1 cellular context compared by ENCODE assay signal in the genomic region with DNA sequence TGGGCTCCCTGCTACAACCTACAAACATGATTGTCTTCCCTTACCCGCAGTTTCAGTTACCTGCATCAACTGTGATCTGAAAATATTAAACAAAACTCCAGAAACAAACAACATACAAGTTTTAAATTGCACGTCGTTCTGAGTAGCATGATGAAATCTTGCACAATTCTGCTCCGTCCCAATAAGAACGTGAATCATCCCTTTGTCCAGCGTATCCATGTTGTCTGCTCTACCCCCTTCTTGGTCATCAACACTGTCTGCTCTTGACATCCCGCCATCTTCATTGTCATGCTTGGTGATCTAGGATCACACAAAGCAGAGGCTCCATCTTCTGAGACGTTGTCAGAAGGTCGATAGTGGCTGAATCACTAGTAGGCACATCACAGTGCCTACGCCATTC.
A peak's percentile ranks its signal among the peaks of the same experiment; 100 is the strongest.
TF ChIP-seq lines count a peak whose summit lies in the region.

No MANE protein-coding gene starts in this region.

TF ChIP-seq in K562, 482 proteins besides CTCF, POLR2A, EP300 and RAD21 (continued from another document):
- TF ChIP-seq, protein P1, sequence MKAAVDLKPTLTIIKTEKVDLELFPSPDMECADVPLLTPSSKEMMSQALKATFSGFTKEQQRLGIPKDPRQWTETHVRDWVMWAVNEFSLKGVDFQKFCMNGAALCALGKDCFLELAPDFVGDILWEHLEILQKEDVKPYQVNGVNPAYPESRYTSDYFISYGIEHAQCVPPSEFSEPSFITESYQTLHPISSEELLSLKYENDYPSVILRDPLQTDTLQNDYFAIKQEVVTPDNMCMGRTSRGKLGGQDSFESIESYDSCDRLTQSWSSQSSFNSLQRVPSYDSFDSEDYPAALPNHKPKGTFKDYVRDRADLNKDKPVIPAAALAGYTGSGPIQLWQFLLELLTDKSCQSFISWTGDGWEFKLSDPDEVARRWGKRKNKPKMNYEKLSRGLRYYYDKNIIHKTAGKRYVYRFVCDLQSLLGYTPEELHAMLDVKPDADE (conservative IDR thresholded peaks at IDR 0.05; ENCODE audit: control insufficient read depth, low read depth, low read length), result no peak
- TF ChIP-seq ZNF133 (CRISPR knock-in tag; IDR thresholded peaks at IDR 0.05) (no peak), GABPB1 (CRISPR knock-in tag; IDR thresholded peaks at IDR 0.05) (no peak), EHMT2 (IDR thresholded peaks at IDR 0.05) (peak; percentile 51; the same call in 1 of the 2 replicates), GATAD2B (IDR thresholded peaks at IDR 0.05; ENCODE audit: borderline replicate concordance) (no peak), BCL6 (CRISPR knock-in tag; IDR thresholded peaks at IDR 0.05) (no peak), HIVEP1 (CRISPR knock-in tag; IDR thresholded peaks at IDR 0.05) (no peak), MAFK (IDR thresholded peaks at IDR 0.05; ENCODE audit: low read length) (no peak), TOE1 (IDR thresholded peaks at IDR 0.05; ENCODE audit: borderline replicate concordance) (no peak), TOE1 (CRISPR knock-in tag; IDR thresholded peaks at IDR 0.05; ENCODE audit: borderline replicate concordance, low read depth) (no peak), ZNF57 (CRISPR knock-in tag; IDR thresholded peaks at IDR 0.05) (no peak), CBX8 (IDR thresholded peaks at IDR 0.05; ENCODE audit: borderline replicate concordance, extremely low read depth, low read depth, low read length, poor library complexity, severe bottlenecking) (no peak), NFATC3 (IDR thresholded peaks at IDR 0.05) (no peak), KHSRP (IDR thresholded peaks at IDR 0.05) (no peak), CXXC5 (CRISPR knock-in tag; IDR thresholded peaks at IDR 0.05) (no peak), TRIM24 (IDR thresholded peaks at IDR 0.05) (peak; percentile 35 to 75; a peak in 3 of 4 replicates), RAD51 (IDR thresholded peaks at IDR 0.05; ENCODE audit: borderline replicate concordance, low read depth) (no peak), GTF2A2 (tag; IDR thresholded peaks at IDR 0.05) (no peak), STAG1 (CRISPR knock-in tag; IDR thresholded peaks at IDR 0.05; ENCODE audit: borderline replicate concordance) (no peak), CREM (IDR thresholded peaks at IDR 0.05; ENCODE audit: low read depth) (no peak), ZC3H11A (IDR thresholded peaks at IDR 0.05; ENCODE audit: low read depth, low read length) (no peak), ERF (CRISPR knock-in tag; IDR thresholded peaks at IDR 0.05) (no peak), CEBPB (tag; IDR thresholded peaks at IDR 0.05) (0 out of 2 replicates have a peak, but pooled peaks have one; percentile 25), TBP (optimal IDR thresholded peaks at IDR 0.05; ENCODE audit: low read depth, low read length) (no peak), SRSF7 (optimal IDR thresholded peaks at IDR 0.05; ENCODE audit: low read depth, low read length) (no peak), RBFOX2 (IDR thresholded peaks at IDR 0.05; ENCODE audit: low read depth, low read length) (no peak), ZC3H4 (CRISPR knock-in tag; IDR thresholded peaks at IDR 0.05; ENCODE audit: borderline replicate concordance) (no peak), TRIM28 (IDR thresholded peaks at IDR 0.05) (no peak), FOSL1 (tag; conservative IDR thresholded peaks at IDR 0.05) (0 out of 2 replicates have a peak, but pooled peaks have one; percentile 39), CEBPG (CRISPR knock-in tag; IDR thresholded peaks at IDR 0.05) (peak; percentile 57), CEBPG (tag; conservative IDR thresholded peaks at IDR 0.05 in 1 of 2, IDR thresholded peaks at IDR 0.05 in 1 of 2) (peak; percentile 79 to 96), CBX3 (IDR thresholded peaks at IDR 0.05; ENCODE audit: borderline replicate concordance in 1 of 2, low read length in 2 of 2) (no peak), SUPT5H (IDR thresholded peaks at IDR 0.05) (no peak), CCAR2 (IDR thresholded peaks at IDR 0.05; ENCODE audit: low read depth, low read length) (no peak), HNRNPL (IDR thresholded peaks at IDR 0.05; ENCODE audit: low read depth, low read length) (no peak), RBM39 (optimal IDR thresholded peaks at IDR 0.05; ENCODE audit: low read depth, low read length) (no peak), ZKSCAN1 (IDR thresholded peaks at IDR 0.05; ENCODE audit: low read depth, low read length) (no peak), ZNF785 (CRISPR knock-in tag; IDR thresholded peaks at IDR 0.05) (no peak), NRF1 (conservative IDR thresholded peaks at IDR 0.05 in 1 of 2, IDR thresholded peaks at IDR 0.05 in 1 of 2) (no peak), HDAC8 (tag; IDR thresholded peaks at IDR 0.05) (no peak), BRD4 (IDR thresholded peaks at IDR 0.05) (no peak), JUN (IDR thresholded peaks at IDR 0.05; ENCODE audit: borderline replicate concordance, low read depth, low read length) (no peak), JUN (CRISPR knock-in tag; IDR thresholded peaks at IDR 0.05; ENCODE audit: borderline replicate concordance) (no peak), SIX5 (IDR thresholded peaks at IDR 0.05; ENCODE audit: borderline replicate concordance in 1 of 2, insufficient read depth in 1 of 2, low read depth in 1 of 2, low read length in 2 of 2) (no peak), CSDE1 (IDR thresholded peaks at IDR 0.05) (no peak), KLF10 (CRISPR knock-in tag; IDR thresholded peaks at IDR 0.05) (no peak), PRMT5 (CRISPR knock-in tag; IDR thresholded peaks at IDR 0.05) (no peak)
- TF ChIP-seq, protein P2, sequence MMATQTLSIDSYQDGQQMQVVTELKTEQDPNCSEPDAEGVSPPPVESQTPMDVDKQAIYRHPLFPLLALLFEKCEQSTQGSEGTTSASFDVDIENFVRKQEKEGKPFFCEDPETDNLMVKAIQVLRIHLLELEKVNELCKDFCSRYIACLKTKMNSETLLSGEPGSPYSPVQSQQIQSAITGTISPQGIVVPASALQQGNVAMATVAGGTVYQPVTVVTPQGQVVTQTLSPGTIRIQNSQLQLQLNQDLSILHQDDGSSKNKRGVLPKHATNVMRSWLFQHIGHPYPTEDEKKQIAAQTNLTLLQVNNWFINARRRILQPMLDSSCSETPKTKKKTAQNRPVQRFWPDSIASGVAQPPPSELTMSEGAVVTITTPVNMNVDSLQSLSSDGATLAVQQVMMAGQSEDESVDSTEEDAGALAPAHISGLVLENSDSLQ (IDR thresholded peaks at IDR 0.05), result no peak
- TF ChIP-seq, protein P3, sequence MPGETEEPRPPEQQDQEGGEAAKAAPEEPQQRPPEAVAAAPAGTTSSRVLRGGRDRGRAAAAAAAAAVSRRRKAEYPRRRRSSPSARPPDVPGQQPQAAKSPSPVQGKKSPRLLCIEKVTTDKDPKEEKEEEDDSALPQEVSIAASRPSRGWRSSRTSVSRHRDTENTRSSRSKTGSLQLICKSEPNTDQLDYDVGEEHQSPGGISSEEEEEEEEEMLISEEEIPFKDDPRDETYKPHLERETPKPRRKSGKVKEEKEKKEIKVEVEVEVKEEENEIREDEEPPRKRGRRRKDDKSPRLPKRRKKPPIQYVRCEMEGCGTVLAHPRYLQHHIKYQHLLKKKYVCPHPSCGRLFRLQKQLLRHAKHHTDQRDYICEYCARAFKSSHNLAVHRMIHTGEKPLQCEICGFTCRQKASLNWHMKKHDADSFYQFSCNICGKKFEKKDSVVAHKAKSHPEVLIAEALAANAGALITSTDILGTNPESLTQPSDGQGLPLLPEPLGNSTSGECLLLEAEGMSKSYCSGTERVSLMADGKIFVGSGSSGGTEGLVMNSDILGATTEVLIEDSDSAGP (CRISPR knock-in tag; IDR thresholded peaks at IDR 0.05), result no peak
- TF ChIP-seq, protein P4, sequence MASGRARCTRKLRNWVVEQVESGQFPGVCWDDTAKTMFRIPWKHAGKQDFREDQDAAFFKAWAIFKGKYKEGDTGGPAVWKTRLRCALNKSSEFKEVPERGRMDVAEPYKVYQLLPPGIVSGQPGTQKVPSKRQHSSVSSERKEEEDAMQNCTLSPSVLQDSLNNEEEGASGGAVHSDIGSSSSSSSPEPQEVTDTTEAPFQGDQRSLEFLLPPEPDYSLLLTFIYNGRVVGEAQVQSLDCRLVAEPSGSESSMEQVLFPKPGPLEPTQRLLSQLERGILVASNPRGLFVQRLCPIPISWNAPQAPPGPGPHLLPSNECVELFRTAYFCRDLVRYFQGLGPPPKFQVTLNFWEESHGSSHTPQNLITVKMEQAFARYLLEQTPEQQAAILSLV (tag; IDR thresholded peaks at IDR 0.05), result 0 out of 2 replicates have a peak, but pooled peaks have one; percentile 20
- TF ChIP-seq, protein P5, sequence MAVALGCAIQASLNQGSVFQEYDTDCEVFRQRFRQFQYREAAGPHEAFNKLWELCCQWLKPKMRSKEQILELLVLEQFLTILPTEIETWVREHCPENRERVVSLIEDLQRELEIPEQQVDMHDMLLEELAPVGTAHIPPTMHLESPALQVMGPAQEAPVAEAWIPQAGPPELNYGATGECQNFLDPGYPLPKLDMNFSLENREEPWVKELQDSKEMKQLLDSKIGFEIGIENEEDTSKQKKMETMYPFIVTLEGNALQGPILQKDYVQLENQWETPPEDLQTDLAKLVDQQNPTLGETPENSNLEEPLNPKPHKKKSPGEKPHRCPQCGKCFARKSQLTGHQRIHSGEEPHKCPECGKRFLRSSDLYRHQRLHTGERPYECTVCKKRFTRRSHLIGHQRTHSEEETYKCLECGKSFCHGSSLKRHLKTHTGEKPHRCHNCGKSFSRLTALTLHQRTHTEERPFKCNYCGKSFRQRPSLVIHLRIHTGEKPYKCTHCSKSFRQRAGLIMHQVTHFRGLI (CRISPR knock-in tag; IDR thresholded peaks at IDR 0.05), result no peak
- TF ChIP-seq, protein P6, sequence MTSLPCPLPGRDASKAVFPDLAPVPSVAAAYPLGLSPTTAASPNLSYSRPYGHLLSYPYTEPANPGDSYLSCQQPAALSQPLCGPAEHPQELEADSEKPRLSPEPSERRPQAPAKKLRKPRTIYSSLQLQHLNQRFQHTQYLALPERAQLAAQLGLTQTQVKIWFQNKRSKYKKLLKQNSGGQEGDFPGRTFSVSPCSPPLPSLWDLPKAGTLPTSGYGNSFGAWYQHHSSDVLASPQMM (CRISPR knock-in tag; IDR thresholded peaks at IDR 0.05), result no peak
- TF ChIP-seq, protein P7, sequence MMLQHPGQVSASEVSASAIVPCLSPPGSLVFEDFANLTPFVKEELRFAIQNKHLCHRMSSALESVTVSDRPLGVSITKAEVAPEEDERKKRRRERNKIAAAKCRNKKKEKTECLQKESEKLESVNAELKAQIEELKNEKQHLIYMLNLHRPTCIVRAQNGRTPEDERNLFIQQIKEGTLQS (IDR thresholded peaks at IDR 0.05), result peak; percentile 62; the same call in 1 of the 2 replicates
- TF ChIP-seq, protein P7 (CRISPR knock-in tag; conservative IDR thresholded peaks at IDR 0.05), result no peak
- TF ChIP-seq, protein P8, sequence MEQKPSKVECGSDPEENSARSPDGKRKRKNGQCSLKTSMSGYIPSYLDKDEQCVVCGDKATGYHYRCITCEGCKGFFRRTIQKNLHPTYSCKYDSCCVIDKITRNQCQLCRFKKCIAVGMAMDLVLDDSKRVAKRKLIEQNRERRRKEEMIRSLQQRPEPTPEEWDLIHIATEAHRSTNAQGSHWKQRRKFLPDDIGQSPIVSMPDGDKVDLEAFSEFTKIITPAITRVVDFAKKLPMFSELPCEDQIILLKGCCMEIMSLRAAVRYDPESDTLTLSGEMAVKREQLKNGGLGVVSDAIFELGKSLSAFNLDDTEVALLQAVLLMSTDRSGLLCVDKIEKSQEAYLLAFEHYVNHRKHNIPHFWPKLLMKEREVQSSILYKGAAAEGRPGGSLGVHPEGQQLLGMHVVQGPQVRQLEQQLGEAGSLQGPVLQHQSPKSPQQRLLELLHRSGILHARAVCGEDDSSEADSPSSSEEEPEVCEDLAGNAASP (IDR thresholded peaks at IDR 0.05), result no peak
- TF ChIP-seq, protein P9, sequence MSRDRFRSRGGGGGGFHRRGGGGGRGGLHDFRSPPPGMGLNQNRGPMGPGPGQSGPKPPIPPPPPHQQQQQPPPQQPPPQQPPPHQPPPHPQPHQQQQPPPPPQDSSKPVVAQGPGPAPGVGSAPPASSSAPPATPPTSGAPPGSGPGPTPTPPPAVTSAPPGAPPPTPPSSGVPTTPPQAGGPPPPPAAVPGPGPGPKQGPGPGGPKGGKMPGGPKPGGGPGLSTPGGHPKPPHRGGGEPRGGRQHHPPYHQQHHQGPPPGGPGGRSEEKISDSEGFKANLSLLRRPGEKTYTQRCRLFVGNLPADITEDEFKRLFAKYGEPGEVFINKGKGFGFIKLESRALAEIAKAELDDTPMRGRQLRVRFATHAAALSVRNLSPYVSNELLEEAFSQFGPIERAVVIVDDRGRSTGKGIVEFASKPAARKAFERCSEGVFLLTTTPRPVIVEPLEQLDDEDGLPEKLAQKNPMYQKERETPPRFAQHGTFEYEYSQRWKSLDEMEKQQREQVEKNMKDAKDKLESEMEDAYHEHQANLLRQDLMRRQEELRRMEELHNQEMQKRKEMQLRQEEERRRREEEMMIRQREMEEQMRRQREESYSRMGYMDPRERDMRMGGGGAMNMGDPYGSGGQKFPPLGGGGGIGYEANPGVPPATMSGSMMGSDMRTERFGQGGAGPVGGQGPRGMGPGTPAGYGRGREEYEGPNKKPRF (IDR thresholded peaks at IDR 0.05; ENCODE audit: low read depth, low read length), result no peak
- TF ChIP-seq, protein P10, sequence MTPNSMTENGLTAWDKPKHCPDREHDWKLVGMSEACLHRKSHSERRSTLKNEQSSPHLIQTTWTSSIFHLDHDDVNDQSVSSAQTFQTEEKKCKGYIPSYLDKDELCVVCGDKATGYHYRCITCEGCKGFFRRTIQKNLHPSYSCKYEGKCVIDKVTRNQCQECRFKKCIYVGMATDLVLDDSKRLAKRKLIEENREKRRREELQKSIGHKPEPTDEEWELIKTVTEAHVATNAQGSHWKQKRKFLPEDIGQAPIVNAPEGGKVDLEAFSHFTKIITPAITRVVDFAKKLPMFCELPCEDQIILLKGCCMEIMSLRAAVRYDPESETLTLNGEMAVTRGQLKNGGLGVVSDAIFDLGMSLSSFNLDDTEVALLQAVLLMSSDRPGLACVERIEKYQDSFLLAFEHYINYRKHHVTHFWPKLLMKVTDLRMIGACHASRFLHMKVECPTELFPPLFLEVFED (CRISPR knock-in tag; conservative IDR thresholded peaks at IDR 0.05), result no peak
- TF ChIP-seq, protein P11, sequence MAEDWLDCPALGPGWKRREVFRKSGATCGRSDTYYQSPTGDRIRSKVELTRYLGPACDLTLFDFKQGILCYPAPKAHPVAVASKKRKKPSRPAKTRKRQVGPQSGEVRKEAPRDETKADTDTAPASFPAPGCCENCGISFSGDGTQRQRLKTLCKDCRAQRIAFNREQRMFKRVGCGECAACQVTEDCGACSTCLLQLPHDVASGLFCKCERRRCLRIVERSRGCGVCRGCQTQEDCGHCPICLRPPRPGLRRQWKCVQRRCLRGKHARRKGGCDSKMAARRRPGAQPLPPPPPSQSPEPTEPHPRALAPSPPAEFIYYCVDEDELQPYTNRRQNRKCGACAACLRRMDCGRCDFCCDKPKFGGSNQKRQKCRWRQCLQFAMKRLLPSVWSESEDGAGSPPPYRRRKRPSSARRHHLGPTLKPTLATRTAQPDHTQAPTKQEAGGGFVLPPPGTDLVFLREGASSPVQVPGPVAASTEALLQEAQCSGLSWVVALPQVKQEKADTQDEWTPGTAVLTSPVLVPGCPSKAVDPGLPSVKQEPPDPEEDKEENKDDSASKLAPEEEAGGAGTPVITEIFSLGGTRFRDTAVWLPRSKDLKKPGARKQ (CRISPR knock-in tag; IDR thresholded peaks at IDR 0.05), result no peak
